In the genomic region with DNA sequence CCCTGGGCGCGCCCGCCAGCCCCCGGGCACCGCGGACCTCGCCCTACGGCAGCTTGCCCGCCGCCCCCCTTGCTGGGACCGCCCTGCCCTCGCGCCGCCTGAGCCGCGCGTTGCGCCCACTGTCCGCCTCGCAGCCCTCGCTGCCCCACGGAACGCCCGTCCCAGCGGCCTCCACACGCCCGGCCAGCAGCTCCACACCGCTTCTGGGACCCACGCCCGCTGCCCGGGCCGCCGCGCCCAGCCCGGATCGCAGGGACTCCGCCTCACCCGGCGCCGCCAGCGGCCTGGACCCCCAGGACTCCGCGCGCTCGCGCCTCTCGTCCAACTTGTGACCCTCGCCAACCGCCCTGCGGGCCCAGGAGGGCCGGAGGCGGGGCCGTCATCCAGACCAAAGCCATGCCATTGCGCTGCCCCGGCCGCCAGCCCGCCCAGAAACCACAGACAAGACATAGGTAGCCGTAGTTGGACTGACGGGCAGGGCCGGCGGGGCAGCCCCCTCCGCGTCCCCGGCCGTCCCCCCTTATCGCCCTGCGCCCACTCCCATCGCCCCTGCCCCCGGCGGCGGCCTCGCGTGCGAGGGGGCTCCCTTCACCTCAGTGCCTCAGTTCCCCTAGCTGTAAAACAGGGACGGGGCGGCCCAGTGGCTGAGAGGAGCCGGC, we compare ENCODE assay signal across 8 cellular contexts.
DNase-seq lines count a peak whose midpoint lies in the region; ATAC-seq and TF ChIP-seq lines count a peak whose summit lies in the region.
"Not testable (repeated sequence)": the region's sequence is repeated elsewhere in the genome, so short reads cannot be mapped to it uniquely, and the experiment has no call there.

No MANE protein-coding gene starts in this region.

- not testable (repeated sequence) for DNase-seq in GM23338 (ENCODE audit: low spot score)
- peak; percentile 11 for DNase-seq in WTC11 (ENCODE audit: low spot score)
- DNase-seq in endodermal cell = peak; percentile 52
- DNase-seq in left ventricle myocardium superior = peak; percentile 13
- DNase-seq in islet precursor cell = peak; percentile 51
- peak; percentile 55 for DNase-seq in mesenteric fat pad (ENCODE audit: low spot score)
- DNase-seq in retina = peak; percentile 2
- peak; percentile 30 for DNase-seq in upper lobe of right lung

- H3K36me3 Mint-ChIP-seq in GM23338 (ENCODE audit: low read depth); WTC11; endodermal cell (ENCODE audit: low read depth): not testable (repeated sequence)

- not testable (repeated sequence) for H3K9me2 ChIP-seq in GM23338 (ENCODE audit: insufficient read depth)

- not testable (repeated sequence) for H3K4me2 ChIP-seq in GM23338

- POLR2A ChIA-PET in WTC11 (lab: Charles Lee) = not testable (repeated sequence)

- not testable (repeated sequence) for H3K36me3 ChIP-seq in GM23338 (ENCODE audit: insufficient read depth); endodermal cell (ENCODE audit: control insufficient read depth, insufficient read depth, low read length); upper lobe of right lung

- H3K27ac Mint-ChIP-seq in GM23338, WTC11, endodermal cell: not testable (repeated sequence)

- not testable (repeated sequence) for H3K4me1 Mint-ChIP-seq in GM23338, WTC11, endodermal cell

- not testable (repeated sequence) for TF ChIP-seq CTCF in GM23338 (conservative IDR thresholded peaks at IDR 0.05; ENCODE audit: low read depth in 2 of 2); WTC11 (IDR thresholded peaks at IDR 0.05); endodermal cell (conservative IDR thresholded peaks at IDR 0.05); upper lobe of right lung (IDR thresholded peaks at IDR 0.05)

- not testable (repeated sequence) for H3K79me2 ChIP-seq in GM23338 (replicated peaks; ENCODE audit: insufficient read depth)

- H3K4me1 ChIP-seq in GM23338 (ENCODE audit: insufficient read depth); endodermal cell (ENCODE audit: control insufficient read depth, insufficient read depth, low read length); upper lobe of right lung: not testable (repeated sequence)

- not testable (repeated sequence) for H3K27ac ChIP-seq in GM23338 (ENCODE audit: low read depth); endodermal cell (ENCODE audit: low read depth, low read length); upper lobe of right lung

- CTCF ChIA-PET in WTC11 (lab: Charles Lee) = not testable (repeated sequence)

- ATAC-seq in GM23338 (peak; percentile 49), WTC11 (peak; percentile 31)
- not testable (repeated sequence) for ATAC-seq in left ventricle myocardium superior, upper lobe of right lung

- not testable (repeated sequence) for H4K20me1 ChIP-seq in GM23338 (replicated peaks; ENCODE audit: insufficient read depth)

- intact Hi-C loops in left ventricle myocardium superior (cut with micrococcal nuclease); upper lobe of right lung (cut with DNase I): not testable (repeated sequence)

- not testable (repeated sequence) for H3F3A ChIP-seq in GM23338 (replicated peaks; ENCODE audit: low read depth)

- 39% methylated on average over 31 of the region's 77 CpGs; no CpG with 5 or more reads in 1 of the 2 experiments for WGBS in endodermal cell (ENCODE audit: insufficient coverage in 1 of 2, insufficient read length in 1 of 2), 2 experiments

- H3K9me3 ChIP-seq in endodermal cell (ENCODE audit: control insufficient read depth, low read length); upper lobe of right lung: not testable (repeated sequence)

- H3K4me3 Mint-ChIP-seq in GM23338, WTC11, endodermal cell: not testable (repeated sequence)

- H3K27me3 Mint-ChIP-seq in GM23338 (ENCODE audit: insufficient read depth, low read depth, poor library complexity); endodermal cell (ENCODE audit: insufficient read depth): not testable (repeated sequence)
- peaks cover 19% of the 10 kb centered on the region for H3K27me3 Mint-ChIP-seq in WTC11 (ENCODE audit: low read depth)

- H3K4me3 ChIP-seq in GM23338 = peak overlapping the region; percentile 39; the same call in 1 of the 2 replicates
- H3K4me3 ChIP-seq in endodermal cell (ENCODE audit: low read length); upper lobe of right lung: not testable (repeated sequence)

- not testable (repeated sequence) for H3K9me3 Mint-ChIP-seq in GM23338, WTC11, endodermal cell

- H3K27me3 ChIP-seq in GM23338 (ENCODE audit: insufficient read depth) (peaks cover 23% of the 10 kb centered on the region), endodermal cell (ENCODE audit: control insufficient read depth, insufficient read depth, low read length, poor library complexity, severe bottlenecking) (peaks cover 10% of the 10 kb centered on the region)
- H3K27me3 ChIP-seq in upper lobe of right lung = not testable (repeated sequence)

- H3K9ac ChIP-seq in endodermal cell (ENCODE audit: extremely low read depth, low read length, poor library complexity, severe bottlenecking) = not testable (repeated sequence)

- H2AFZ ChIP-seq in GM23338 = not testable (repeated sequence)
